In genomic region chr17:7915611-7916382, GRCh38 we compare ENCODE assay signal across 1 cellular context.
TF ChIP-seq lines count a peak whose summit lies in the region.

TSS of gene RNF227 (minus strand) at chr17:7916289. CDS start at chr17:7916195, 94 bp downstream.

TF ChIP-seq in HepG2, 621 proteins besides CTCF, POLR2A, EP300 and RAD21 (continued from another document and continues in another):
- TF ChIP-seq ZNF710 (CRISPR knock-in tag; IDR thresholded peaks at IDR 0.05; ENCODE audit: borderline replicate concordance) (no peak), CHD4 (IDR thresholded peaks at IDR 0.05; ENCODE audit: borderline replicate concordance, low read length) (no peak), GATAD2A (CRISPR knock-in tag; IDR thresholded peaks at IDR 0.05) (no peak), PCBP1 (IDR thresholded peaks at IDR 0.05; ENCODE audit: borderline replicate concordance, low read depth, low read length) (no peak), KDM6A (CRISPR knock-in tag; IDR thresholded peaks at IDR 0.05; ENCODE audit: low read depth) (no peak), KMT2A (CRISPR knock-in tag; IDR thresholded peaks at IDR 0.05) (peak; percentile 65; the same call in 1 of the 2 replicates), HCFC1 (IDR thresholded peaks at IDR 0.05; ENCODE audit: low read depth, low read length) (no peak), KLF16 (CRISPR knock-in tag; IDR thresholded peaks at IDR 0.05) (peak in 1 of 2 experiments; percentile 84; a peak in 2 of 4 replicates), SP4 (CRISPR knock-in tag; IDR thresholded peaks at IDR 0.05) (peak; percentile 67), HOXA5 (CRISPR knock-in tag; IDR thresholded peaks at IDR 0.05) (peak; percentile 62; the same call in 1 of the 2 replicates), ISX (CRISPR knock-in tag; conservative IDR thresholded peaks at IDR 0.05) (0 out of 2 replicates have a peak, but pooled peaks have one; percentile 79), ZNF468 (CRISPR knock-in tag; IDR thresholded peaks at IDR 0.05) (peak; percentile 74; the same call in 1 of the 2 replicates), CREBL2 (CRISPR knock-in tag; IDR thresholded peaks at IDR 0.05; ENCODE audit: borderline replicate concordance) (peak; percentile 24; the same call in 1 of the 2 replicates), CSRNP1 (CRISPR knock-in tag; IDR thresholded peaks at IDR 0.05) (no peak), PRMT3 (CRISPR knock-in tag; IDR thresholded peaks at IDR 0.05; ENCODE audit: borderline replicate concordance, low read depth) (peak; percentile 98), GRHL1 (CRISPR knock-in tag; conservative IDR thresholded peaks at IDR 0.05) (no peak), CREM (IDR thresholded peaks at IDR 0.05) (no peak), CREM (CRISPR knock-in tag; IDR thresholded peaks at IDR 0.05) (no peak), ZNF34 (CRISPR knock-in tag; IDR thresholded peaks at IDR 0.05; ENCODE audit: borderline replicate concordance) (no peak), XBP1 (CRISPR knock-in tag; IDR thresholded peaks at IDR 0.05) (no peak), AHR (CRISPR knock-in tag; IDR thresholded peaks at IDR 0.05) (peak; percentile 71; the same call in 1 of the 2 replicates), SNAI1 (CRISPR knock-in tag; IDR thresholded peaks at IDR 0.05; ENCODE audit: borderline replicate concordance) (0 out of 2 replicates have a peak, but pooled peaks have one; percentile 66), ZNF280D (CRISPR knock-in tag; IDR thresholded peaks at IDR 0.05) (no peak), ETV5 (CRISPR knock-in tag; IDR thresholded peaks at IDR 0.05; ENCODE audit: borderline replicate concordance) (0 out of 2 replicates have a peak, but pooled peaks have one; percentile 11), FOXK1 (CRISPR knock-in tag; IDR thresholded peaks at IDR 0.05; ENCODE audit: borderline replicate concordance, low read depth) (no peak), MXD1 (CRISPR knock-in tag; IDR thresholded peaks at IDR 0.05) (peak; percentile 90; the same call in 1 of the 2 replicates), KAT7 (CRISPR knock-in tag; IDR thresholded peaks at IDR 0.05; ENCODE audit: borderline replicate concordance) (peak; percentile 63; the same call in 1 of the 2 replicates)
- TF ChIP-seq, protein P1, sequence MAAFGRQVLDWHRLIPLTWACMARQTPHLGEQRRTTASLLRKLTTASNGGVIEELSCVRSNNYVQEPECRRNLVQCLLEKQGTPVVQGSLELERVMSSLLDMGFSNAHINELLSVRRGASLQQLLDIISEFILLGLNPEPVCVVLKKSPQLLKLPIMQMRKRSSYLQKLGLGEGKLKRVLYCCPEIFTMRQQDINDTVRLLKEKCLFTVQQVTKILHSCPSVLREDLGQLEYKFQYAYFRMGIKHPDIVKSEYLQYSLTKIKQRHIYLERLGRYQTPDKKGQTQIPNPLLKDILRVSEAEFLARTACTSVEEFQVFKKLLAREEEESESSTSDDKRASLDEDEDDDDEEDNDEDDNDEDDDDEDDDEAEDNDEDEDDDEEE (CRISPR knock-in tag; IDR thresholded peaks at IDR 0.05), result peak; percentile 79; the same call in 1 of the 2 replicates
- TF ChIP-seq, protein P2, sequence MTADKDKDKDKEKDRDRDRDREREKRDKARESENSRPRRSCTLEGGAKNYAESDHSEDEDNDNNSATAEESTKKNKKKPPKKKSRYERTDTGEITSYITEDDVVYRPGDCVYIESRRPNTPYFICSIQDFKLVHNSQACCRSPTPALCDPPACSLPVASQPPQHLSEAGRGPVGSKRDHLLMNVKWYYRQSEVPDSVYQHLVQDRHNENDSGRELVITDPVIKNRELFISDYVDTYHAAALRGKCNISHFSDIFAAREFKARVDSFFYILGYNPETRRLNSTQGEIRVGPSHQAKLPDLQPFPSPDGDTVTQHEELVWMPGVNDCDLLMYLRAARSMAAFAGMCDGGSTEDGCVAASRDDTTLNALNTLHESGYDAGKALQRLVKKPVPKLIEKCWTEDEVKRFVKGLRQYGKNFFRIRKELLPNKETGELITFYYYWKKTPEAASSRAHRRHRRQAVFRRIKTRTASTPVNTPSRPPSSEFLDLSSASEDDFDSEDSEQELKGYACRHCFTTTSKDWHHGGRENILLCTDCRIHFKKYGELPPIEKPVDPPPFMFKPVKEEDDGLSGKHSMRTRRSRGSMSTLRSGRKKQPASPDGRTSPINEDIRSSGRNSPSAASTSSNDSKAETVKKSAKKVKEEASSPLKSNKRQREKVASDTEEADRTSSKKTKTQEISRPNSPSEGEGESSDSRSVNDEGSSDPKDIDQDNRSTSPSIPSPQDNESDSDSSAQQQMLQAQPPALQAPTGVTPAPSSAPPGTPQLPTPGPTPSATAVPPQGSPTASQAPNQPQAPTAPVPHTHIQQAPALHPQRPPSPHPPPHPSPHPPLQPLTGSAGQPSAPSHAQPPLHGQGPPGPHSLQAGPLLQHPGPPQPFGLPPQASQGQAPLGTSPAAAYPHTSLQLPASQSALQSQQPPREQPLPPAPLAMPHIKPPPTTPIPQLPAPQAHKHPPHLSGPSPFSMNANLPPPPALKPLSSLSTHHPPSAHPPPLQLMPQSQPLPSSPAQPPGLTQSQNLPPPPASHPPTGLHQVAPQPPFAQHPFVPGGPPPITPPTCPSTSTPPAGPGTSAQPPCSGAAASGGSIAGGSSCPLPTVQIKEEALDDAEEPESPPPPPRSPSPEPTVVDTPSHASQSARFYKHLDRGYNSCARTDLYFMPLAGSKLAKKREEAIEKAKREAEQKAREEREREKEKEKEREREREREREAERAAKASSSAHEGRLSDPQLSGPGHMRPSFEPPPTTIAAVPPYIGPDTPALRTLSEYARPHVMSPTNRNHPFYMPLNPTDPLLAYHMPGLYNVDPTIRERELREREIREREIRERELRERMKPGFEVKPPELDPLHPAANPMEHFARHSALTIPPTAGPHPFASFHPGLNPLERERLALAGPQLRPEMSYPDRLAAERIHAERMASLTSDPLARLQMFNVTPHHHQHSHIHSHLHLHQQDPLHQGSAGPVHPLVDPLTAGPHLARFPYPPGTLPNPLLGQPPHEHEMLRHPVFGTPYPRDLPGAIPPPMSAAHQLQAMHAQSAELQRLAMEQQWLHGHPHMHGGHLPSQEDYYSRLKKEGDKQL (CRISPR knock-in tag; IDR thresholded peaks at IDR 0.05; ENCODE audit: low read depth), result no peak
- TF ChIP-seq, protein P3, sequence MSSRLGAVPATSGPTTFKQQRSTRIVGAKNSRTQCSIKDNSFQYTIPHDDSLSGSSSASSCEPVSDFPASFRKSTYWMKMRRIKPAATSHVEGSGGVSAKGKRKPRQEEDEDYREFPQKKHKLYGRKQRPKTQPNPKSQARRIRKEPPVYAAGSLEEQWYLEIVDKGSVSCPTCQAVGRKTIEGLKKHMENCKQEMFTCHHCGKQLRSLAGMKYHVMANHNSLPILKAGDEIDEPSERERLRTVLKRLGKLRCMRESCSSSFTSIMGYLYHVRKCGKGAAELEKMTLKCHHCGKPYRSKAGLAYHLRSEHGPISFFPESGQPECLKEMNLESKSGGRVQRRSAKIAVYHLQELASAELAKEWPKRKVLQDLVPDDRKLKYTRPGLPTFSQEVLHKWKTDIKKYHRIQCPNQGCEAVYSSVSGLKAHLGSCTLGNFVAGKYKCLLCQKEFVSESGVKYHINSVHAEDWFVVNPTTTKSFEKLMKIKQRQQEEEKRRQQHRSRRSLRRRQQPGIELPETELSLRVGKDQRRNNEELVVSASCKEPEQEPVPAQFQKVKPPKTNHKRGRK (CRISPR knock-in tag; IDR thresholded peaks at IDR 0.05), result no peak
